In the genomic region with DNA sequence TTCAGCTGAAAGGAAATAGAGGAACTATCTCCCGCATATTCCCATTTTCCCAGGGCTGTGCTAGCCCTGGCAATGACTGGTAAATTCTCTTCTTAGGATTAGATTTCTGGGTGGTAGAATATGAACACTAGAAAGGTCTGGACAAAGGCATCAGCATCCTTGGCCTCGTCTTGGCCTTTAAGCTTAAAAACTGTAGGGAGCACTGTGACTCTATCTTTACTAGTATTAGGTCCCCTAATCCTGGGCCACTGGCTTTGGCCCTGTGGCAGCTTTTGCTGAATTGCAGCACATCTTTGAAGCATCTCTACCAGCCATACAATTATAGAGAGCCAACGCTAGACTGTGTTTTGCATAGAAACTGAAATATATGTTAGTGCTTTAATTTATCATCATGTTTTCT, we compare ENCODE assay signal across 9 cellular contexts. TPM values are rescaled to one million over a fixed set of nuclear protein-coding genes. Genes with fewer than 3 reads are reported as not detected.
A peak's percentile ranks its signal among the peaks of the same experiment; 100 is the strongest.
DNase-seq lines count a peak whose midpoint lies in the region; ATAC-seq and TF ChIP-seq lines count a peak whose summit lies in the region.
"Had no signal": no experiment of that assay in that cellular context is flagged by ENCODE, and none has a peak within 500 bp of the region (broad histone marks: within the 10 kb centered on the region; RNA-seq: fewer than 3 reads in every experiment).

No MANE protein-coding gene starts in this region.

- no peaks in the 10 kb centered on the region for H3K4me1 Mint-ChIP-seq in activated naive CD8-positive, alpha-beta T cell treated with anti-CD3 and anti-CD28 coated beads, Interleukin-2, amount 10 ng/mL, durations not matched to agents 7 days and 5 days
- peaks cover 5% of the 10 kb centered on the region for H3K4me1 Mint-ChIP-seq in activated naive CD8-positive, alpha-beta T cell treated with anti-CD3 and anti-CD28 coated beads for 36 hours
- no peaks in the 10 kb centered on the region for H3K4me1 Mint-ChIP-seq in stimulated activated effector memory CD8-positive, alpha-beta T cell treated with anti-CD3 and anti-CD28 coated beads, Interleukin-12 subunit alpha, Interleukin-12 subunit beta, amount 100 ng/mL, for 72 hours

- H3K36me3 Mint-ChIP-seq in activated naive CD8-positive, alpha-beta T cell treated with anti-CD3 and anti-CD28 coated beads, Interleukin-2, amount 10 ng/mL, durations not matched to agents 7 days and 5 days: no peaks in the 10 kb centered on the region
- H3K36me3 Mint-ChIP-seq in activated naive CD8-positive, alpha-beta T cell treated with anti-CD3 and anti-CD28 coated beads for 36 hours: no peaks in the 10 kb centered on the region
- H3K36me3 Mint-ChIP-seq in stimulated activated effector memory CD8-positive, alpha-beta T cell treated with anti-CD3 and anti-CD28 coated beads, Interleukin-12 subunit alpha, Interleukin-12 subunit beta, amount 100 ng/mL, for 72 hours: no peaks in the 10 kb centered on the region

- ATAC-seq in activated naive CD8-positive, alpha-beta T cell treated with anti-CD3 and anti-CD28 coated beads, Interleukin-2, amount 10 ng/mL, durations not matched to agents 7 days and 5 days (ENCODE audit: low read depth): peak; percentile 47
- peak; percentile 73 for ATAC-seq in stimulated activated effector memory CD8-positive, alpha-beta T cell treated with anti-CD3 and anti-CD28 coated beads, Interleukin-12 subunit alpha, Interleukin-12 subunit beta, amount 100 ng/mL, for 72 hours
- no peak for ATAC-seq in HG02938 (IDR thresholded peaks at IDR 0.05; ENCODE audit: unreplicated experiment)

- no peak overlapping the region for H2AFZ ChIP-seq in Loucy (ENCODE audit: low read length)

- POLR2A ChIA-PET in activated naive CD8-positive, alpha-beta T cell treated with anti-CD3 and anti-CD28 coated beads, Interleukin-2, amount 10 ng/mL, durations not matched to agents 7 days and 5 days (lab: Charles Lee): no interaction called here

- no peaks in the 10 kb centered on the region for H3F3A ChIP-seq in Loucy (ENCODE audit: low read depth)

- peaks cover 38% of the 10 kb centered on the region for H3K27me3 Mint-ChIP-seq in activated naive CD8-positive, alpha-beta T cell treated with anti-CD3 and anti-CD28 coated beads, Interleukin-2, amount 10 ng/mL, durations not matched to agents 7 days and 5 days
- H3K27me3 Mint-ChIP-seq in activated naive CD8-positive, alpha-beta T cell treated with anti-CD3 and anti-CD28 coated beads for 36 hours: peaks cover 49% of the 10 kb centered on the region

- no peak overlapping the region for H3K4me3 ChIP-seq in Loucy (ENCODE audit: low read length, poor library complexity, severe bottlenecking)
- H3K4me3 ChIP-seq: left ventricle myocardium inferior had no signal

- peaks cover 37% of the 10 kb centered on the region for H3K79me2 ChIP-seq in Loucy (ENCODE audit: insufficient read depth, low read length)

- peaks cover 45% of the 10 kb centered on the region for H3K4me1 ChIP-seq in Loucy (ENCODE audit: insufficient read depth, low read length, poor library complexity, severe bottlenecking)

- H3K27ac Mint-ChIP-seq in activated naive CD8-positive, alpha-beta T cell treated with anti-CD3 and anti-CD28 coated beads, Interleukin-2, amount 10 ng/mL, durations not matched to agents 7 days and 5 days: no peak overlapping the region
- H3K27ac Mint-ChIP-seq in activated naive CD8-positive, alpha-beta T cell treated with anti-CD3 and anti-CD28 coated beads for 36 hours: no peak overlapping the region
- no peak overlapping the region for H3K27ac Mint-ChIP-seq in stimulated activated effector memory CD8-positive, alpha-beta T cell treated with anti-CD3 and anti-CD28 coated beads, Interleukin-12 subunit alpha, Interleukin-12 subunit beta, amount 100 ng/mL, for 72 hours

- H3K4me3 Mint-ChIP-seq in activated naive CD8-positive, alpha-beta T cell treated with anti-CD3 and anti-CD28 coated beads, Interleukin-2, amount 10 ng/mL, durations not matched to agents 7 days and 5 days: no peak overlapping the region
- no peak overlapping the region for H3K4me3 Mint-ChIP-seq in activated naive CD8-positive, alpha-beta T cell treated with anti-CD3 and anti-CD28 coated beads for 36 hours
- H3K4me3 Mint-ChIP-seq in stimulated activated effector memory CD8-positive, alpha-beta T cell treated with anti-CD3 and anti-CD28 coated beads, Interleukin-12 subunit alpha, Interleukin-12 subunit beta, amount 100 ng/mL, for 72 hours: no peak overlapping the region

- no peak for DNase-seq in activated naive CD8-positive, alpha-beta T cell treated with anti-CD3 and anti-CD28 coated beads, Interleukin-2, amount 10 ng/mL, durations not matched to agents 7 days and 5 days
- DNase-seq in activated naive CD8-positive, alpha-beta T cell treated with anti-CD3 and anti-CD28 coated beads for 36 hours: no peak
- DNase-seq in amniotic epithelial cell (ENCODE audit: low read depth) (peak; percentile 18), HuH-7 (ENCODE audit: low spot score) (no peak), NCI-H1436 (lab: John Stamatoyannopoulos, UW) (no peak)
- no peak for DNase-seq in stimulated activated effector memory CD8-positive, alpha-beta T cell treated with anti-CD3 and anti-CD28 coated beads, Interleukin-12 subunit alpha, Interleukin-12 subunit beta, amount 100 ng/mL, for 72 hours (ENCODE audit: low spot score in 2 of 2)
- DNase-seq: left ventricle myocardium inferior had no signal

- H3K36me3 ChIP-seq in Loucy (ENCODE audit: insufficient read depth, low read length): no peaks in the 10 kb centered on the region
- H3K36me3 ChIP-seq: left ventricle myocardium inferior had no signal

- H3K9me3 Mint-ChIP-seq in activated naive CD8-positive, alpha-beta T cell treated with anti-CD3 and anti-CD28 coated beads, Interleukin-2, amount 10 ng/mL, durations not matched to agents 7 days and 5 days: no peaks in the 10 kb centered on the region
- no peaks in the 10 kb centered on the region for H3K9me3 Mint-ChIP-seq in activated naive CD8-positive, alpha-beta T cell treated with anti-CD3 and anti-CD28 coated beads for 36 hours
- H3K9me3 Mint-ChIP-seq in stimulated activated effector memory CD8-positive, alpha-beta T cell treated with anti-CD3 and anti-CD28 coated beads, Interleukin-12 subunit alpha, Interleukin-12 subunit beta, amount 100 ng/mL, for 72 hours: no peaks in the 10 kb centered on the region

- TF ChIP-seq CTCF in Loucy (conservative IDR thresholded peaks at IDR 0.05; ENCODE audit: low read length): peak; percentile 54

- no peaks in the 10 kb centered on the region for H3K9me2 ChIP-seq in Loucy (replicated peaks; ENCODE audit: low read depth, low read length)

- H3K9ac ChIP-seq in Loucy (ENCODE audit: low read depth, low read length, poor library complexity, severe bottlenecking): no peak overlapping the region

- H3K4me2 ChIP-seq in Loucy (ENCODE audit: low read depth, low read length, poor library complexity, severe bottlenecking): no peak overlapping the region

- no peaks in the 10 kb centered on the region for H4K20me1 ChIP-seq in Loucy (ENCODE audit: insufficient read depth, low read length, poor library complexity, severe bottlenecking)

- H3K27me3 ChIP-seq in Loucy (ENCODE audit: insufficient read depth, low read length, poor library complexity, severe bottlenecking): no peaks in the 10 kb centered on the region

- no peaks in the 10 kb centered on the region for H3K9me3 ChIP-seq in Loucy (ENCODE audit: insufficient read depth, low read depth, low read length)
- H3K9me3 ChIP-seq: left ventricle myocardium inferior had no signal

RNA-seq across cellular contexts. Expression of a gene that starts 41.5 kb away (rescaled TPM):
- not detected for total RNA-seq in activated naive CD8-positive, alpha-beta T cell treated with anti-CD3 and anti-CD28 coated beads, Interleukin-2, amount 10 ng/mL, durations not matched to agents 7 days and 5 days
- not detected for total RNA-seq in activated naive CD8-positive, alpha-beta T cell treated with anti-CD3 and anti-CD28 coated beads for 36 hours
- total RNA-seq: left ventricle myocardium inferior had no signal

RNA-seq across cellular contexts. Expression of a gene that starts 56.9 kb away (rescaled TPM):
- total RNA-seq in activated naive CD8-positive, alpha-beta T cell treated with anti-CD3 and anti-CD28 coated beads, Interleukin-2, amount 10 ng/mL, durations not matched to agents 7 days and 5 days: 10 to 100 TPM; 55.3 to 61.4 TPM
- total RNA-seq in activated naive CD8-positive, alpha-beta T cell treated with anti-CD3 and anti-CD28 coated beads for 36 hours: 10 to 100 TPM; 46.8 to 53.5 TPM
